In genomic region chr17:81484195-81484979, GRCh38 we compare ENCODE assay signal across 8 cellular contexts. TPM values are rescaled to one million over a fixed set of nuclear protein-coding genes. Genes with fewer than 3 reads are reported as not detected.
DNase-seq lines count a peak whose midpoint lies in the region; ATAC-seq, FAIRE-seq and TF ChIP-seq lines count a peak whose summit lies in the region.

No MANE protein-coding gene starts in this region.

- TF ChIP-seq POLR2A in GM12892 (IDR thresholded peaks at IDR 0.05; ENCODE audit: low read depth, low read length) = no peak

- H3K9me3 Mint-ChIP-seq in WTC11 = no peaks in the 10 kb centered on the region

- H3K4me3 Mint-ChIP-seq in WTC11 = peak overlapping the region; percentile 52

- TF ChIP-seq CTCF in WTC11 (IDR thresholded peaks at IDR 0.05) (peak; percentile 96), cardiac fibroblast (IDR thresholded peaks at IDR 0.05; ENCODE audit: low read depth, low read length) (peak; percentile 38)

- H3K36me3 Mint-ChIP-seq in WTC11 = no peaks in the 10 kb centered on the region

- peak overlapping the region; percentile 28 to 47 for H3K4me3 ChIP-seq in cardiac fibroblast (replicated peaks in 1 of 2; ENCODE audit: low read depth in 2 of 2, low read length in 2 of 2)

- peaks cover 11% of the 10 kb centered on the region for H3K4me1 Mint-ChIP-seq in WTC11

- CTCF ChIA-PET in WTC11 (lab: Charles Lee) = interaction anchor here (0.6 to 2.8 kb wide), 61 partner anchors 9 to 364 kb away, joined by 3 to 62 read pairs (median 6); partner anchors contain the start of genes BAHCC1, CEP131, FAAP100 and NDUFAF8

- ATAC-seq in HG02973 (IDR thresholded peaks at IDR 0.05; ENCODE audit: unreplicated experiment) (peak; percentile 58), WTC11 (peak; percentile 64), GM21526 (IDR thresholded peaks at IDR 0.05; ENCODE audit: low FRiP score, unreplicated experiment) (no peak)

- H3K27me3 Mint-ChIP-seq in WTC11 (ENCODE audit: low read depth) = peaks cover 64% of the 10 kb centered on the region

- peak; percentile 93 for DNase-seq in GM12892 (ENCODE audit: insufficient read length)
- peak; percentile 79 for DNase-seq in NCI-H2171 (lab: John Stamatoyannopoulos, UW)
- DNase-seq in WTC11 (ENCODE audit: low spot score) = peak; percentile 93
- DNase-seq in cardiac fibroblast (ENCODE audit: low read depth in 2 of 2) = peak; percentile 76 to 84
- peak; percentile 73 for DNase-seq in iris pigment epithelial cell (ENCODE audit: low read depth)
- DNase-seq in stimulated activated CD4-positive, alpha-beta T cell treated with anti-CD3 and anti-CD28 coated beads, Interleukin-12 subunit alpha, Interleukin-12 subunit beta, amount 100 ng/mL, for 24 hours (ENCODE audit: low read depth in 2 of 2) = peak; percentile 81 to 83

- no peak overlapping the region for H3K27ac Mint-ChIP-seq in WTC11

- POLR2A ChIA-PET in WTC11 (lab: Charles Lee) = interaction anchor here (0.7 to 1.8 kb wide), 6 partner anchors 16 to 34 kb away, joined by 3 to 7 read pairs (median 4); no protein-coding TSS in a partner anchor

- peak; percentile 87 for FAIRE-seq in GM12892 (lab: Jason Lieb, UNC)

TF ChIP-seq in WTC11, 78 proteins besides CTCF, POLR2A, EP300 and RAD21 (continues in another document):
- TF ChIP-seq ESRRA (CRISPR knock-in tag; IDR thresholded peaks at IDR 0.05; ENCODE audit: borderline replicate concordance) = no peak
- TF ChIP-seq, protein P1, sequence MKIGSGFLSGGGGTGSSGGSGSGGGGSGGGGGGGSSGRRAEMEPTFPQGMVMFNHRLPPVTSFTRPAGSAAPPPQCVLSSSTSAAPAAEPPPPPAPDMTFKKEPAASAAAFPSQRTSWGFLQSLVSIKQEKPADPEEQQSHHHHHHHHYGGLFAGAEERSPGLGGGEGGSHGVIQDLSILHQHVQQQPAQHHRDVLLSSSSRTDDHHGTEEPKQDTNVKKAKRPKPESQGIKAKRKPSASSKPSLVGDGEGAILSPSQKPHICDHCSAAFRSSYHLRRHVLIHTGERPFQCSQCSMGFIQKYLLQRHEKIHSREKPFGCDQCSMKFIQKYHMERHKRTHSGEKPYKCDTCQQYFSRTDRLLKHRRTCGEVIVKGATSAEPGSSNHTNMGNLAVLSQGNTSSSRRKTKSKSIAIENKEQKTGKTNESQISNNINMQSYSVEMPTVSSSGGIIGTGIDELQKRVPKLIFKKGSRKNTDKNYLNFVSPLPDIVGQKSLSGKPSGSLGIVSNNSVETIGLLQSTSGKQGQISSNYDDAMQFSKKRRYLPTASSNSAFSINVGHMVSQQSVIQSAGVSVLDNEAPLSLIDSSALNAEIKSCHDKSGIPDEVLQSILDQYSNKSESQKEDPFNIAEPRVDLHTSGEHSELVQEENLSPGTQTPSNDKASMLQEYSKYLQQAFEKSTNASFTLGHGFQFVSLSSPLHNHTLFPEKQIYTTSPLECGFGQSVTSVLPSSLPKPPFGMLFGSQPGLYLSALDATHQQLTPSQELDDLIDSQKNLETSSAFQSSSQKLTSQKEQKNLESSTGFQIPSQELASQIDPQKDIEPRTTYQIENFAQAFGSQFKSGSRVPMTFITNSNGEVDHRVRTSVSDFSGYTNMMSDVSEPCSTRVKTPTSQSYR (CRISPR knock-in tag; IDR thresholded peaks at IDR 0.05) = 0 out of 2 replicates have a peak, but pooled peaks have one; percentile 60
- peak; percentile 39; the same call in 1 of the 2 replicates for TF ChIP-seq GABPB1 (CRISPR knock-in tag; IDR thresholded peaks at IDR 0.05)
- 0 out of 2 replicates have a peak, but pooled peaks have one; percentile 56 for TF ChIP-seq FOXP4 (CRISPR knock-in tag; IDR thresholded peaks at IDR 0.05)
- TF ChIP-seq TEAD1 (CRISPR knock-in tag; IDR thresholded peaks at IDR 0.05) = peak; percentile 76
- TF ChIP-seq TEAD4 (CRISPR knock-in tag; IDR thresholded peaks at IDR 0.05) = no peak
- no peak for TF ChIP-seq EMX1 (CRISPR knock-in tag; IDR thresholded peaks at IDR 0.05)
- TF ChIP-seq NFYB (CRISPR knock-in tag; conservative IDR thresholded peaks at IDR 0.05; ENCODE audit: low read depth) = no peak
- peak; percentile 62; the same call in 1 of the 2 replicates for TF ChIP-seq MAX (CRISPR knock-in tag; IDR thresholded peaks at IDR 0.05)
- peak; percentile 72; the same call in 1 of the 2 replicates for TF ChIP-seq ETV6 (CRISPR knock-in tag; IDR thresholded peaks at IDR 0.05)
- TF ChIP-seq, protein P2, sequence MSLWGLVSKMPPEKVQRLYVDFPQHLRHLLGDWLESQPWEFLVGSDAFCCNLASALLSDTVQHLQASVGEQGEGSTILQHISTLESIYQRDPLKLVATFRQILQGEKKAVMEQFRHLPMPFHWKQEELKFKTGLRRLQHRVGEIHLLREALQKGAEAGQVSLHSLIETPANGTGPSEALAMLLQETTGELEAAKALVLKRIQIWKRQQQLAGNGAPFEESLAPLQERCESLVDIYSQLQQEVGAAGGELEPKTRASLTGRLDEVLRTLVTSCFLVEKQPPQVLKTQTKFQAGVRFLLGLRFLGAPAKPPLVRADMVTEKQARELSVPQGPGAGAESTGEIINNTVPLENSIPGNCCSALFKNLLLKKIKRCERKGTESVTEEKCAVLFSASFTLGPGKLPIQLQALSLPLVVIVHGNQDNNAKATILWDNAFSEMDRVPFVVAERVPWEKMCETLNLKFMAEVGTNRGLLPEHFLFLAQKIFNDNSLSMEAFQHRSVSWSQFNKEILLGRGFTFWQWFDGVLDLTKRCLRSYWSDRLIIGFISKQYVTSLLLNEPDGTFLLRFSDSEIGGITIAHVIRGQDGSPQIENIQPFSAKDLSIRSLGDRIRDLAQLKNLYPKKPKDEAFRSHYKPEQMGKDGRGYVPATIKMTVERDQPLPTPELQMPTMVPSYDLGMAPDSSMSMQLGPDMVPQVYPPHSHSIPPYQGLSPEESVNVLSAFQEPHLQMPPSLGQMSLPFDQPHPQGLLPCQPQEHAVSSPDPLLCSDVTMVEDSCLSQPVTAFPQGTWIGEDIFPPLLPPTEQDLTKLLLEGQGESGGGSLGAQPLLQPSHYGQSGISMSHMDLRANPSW (CRISPR knock-in tag; conservative IDR thresholded peaks at IDR 0.05; ENCODE audit: low read depth) = no peak
- TF ChIP-seq, protein P3, sequence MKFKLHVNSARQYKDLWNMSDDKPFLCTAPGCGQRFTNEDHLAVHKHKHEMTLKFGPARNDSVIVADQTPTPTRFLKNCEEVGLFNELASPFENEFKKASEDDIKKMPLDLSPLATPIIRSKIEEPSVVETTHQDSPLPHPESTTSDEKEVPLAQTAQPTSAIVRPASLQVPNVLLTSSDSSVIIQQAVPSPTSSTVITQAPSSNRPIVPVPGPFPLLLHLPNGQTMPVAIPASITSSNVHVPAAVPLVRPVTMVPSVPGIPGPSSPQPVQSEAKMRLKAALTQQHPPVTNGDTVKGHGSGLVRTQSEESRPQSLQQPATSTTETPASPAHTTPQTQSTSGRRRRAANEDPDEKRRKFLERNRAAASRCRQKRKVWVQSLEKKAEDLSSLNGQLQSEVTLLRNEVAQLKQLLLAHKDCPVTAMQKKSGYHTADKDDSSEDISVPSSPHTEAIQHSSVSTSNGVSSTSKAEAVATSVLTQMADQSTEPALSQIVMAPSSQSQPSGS (CRISPR knock-in tag; IDR thresholded peaks at IDR 0.05; ENCODE audit: borderline replicate concordance, low read depth) = no peak
- no peak for TF ChIP-seq ZNF425 (CRISPR knock-in tag; conservative IDR thresholded peaks at IDR 0.05)

RNA-seq across cellular contexts. Expression of gene ACTG1, which starts 28.2 kb away (rescaled TPM):
- 2,092 TPM for polyA plus RNA-seq in GM12892 (2012; ENCODE audit: missing spikeins)
- total RNA-seq in WTC11 (2021) = 3,338 to 3,455 TPM (median 3,348 TPM) in 3 replicates

RNA-seq across cellular contexts. Expression of gene FSCN2, which starts 43.8 kb away (rescaled TPM):
- polyA plus RNA-seq in GM12892 (2012; ENCODE audit: missing spikeins) = 0.87 TPM
- total RNA-seq in WTC11 (2021) = 0.31 to 0.89 TPM (median 0.46 TPM) in 3 replicates
